Comparison of ENCODE assay signal across 16 cellular contexts in the genomic region with DNA sequence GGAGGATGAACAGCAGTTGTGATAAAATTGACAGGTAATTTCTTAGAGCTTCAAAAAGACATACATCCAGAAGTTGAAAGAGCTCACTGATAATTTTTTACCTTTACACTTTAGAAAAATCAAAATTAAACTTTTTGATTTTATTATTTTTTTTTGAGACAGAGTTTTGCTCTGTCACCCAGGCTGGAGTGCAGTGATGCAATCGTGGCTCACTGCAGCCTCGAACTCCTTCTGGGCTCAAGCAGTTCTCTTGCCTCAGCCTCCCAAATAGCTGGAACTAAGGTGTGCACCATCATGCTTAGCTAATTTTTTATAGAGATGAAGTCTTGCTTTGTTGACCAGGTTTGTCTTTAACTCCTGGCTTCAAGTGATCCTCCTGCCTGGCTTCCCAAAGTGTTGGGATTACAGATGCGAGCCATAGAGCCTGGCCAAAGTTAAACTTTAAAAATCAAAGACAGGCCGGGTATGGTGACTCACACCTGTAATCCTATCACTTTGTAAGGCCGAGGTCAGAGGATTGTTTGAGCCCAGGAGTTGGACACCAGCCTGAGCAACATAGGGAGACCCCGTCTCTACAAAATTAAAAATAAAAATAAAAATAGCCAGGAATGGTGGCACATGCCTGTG. TPM values are rescaled to one million over a fixed set of nuclear protein-coding genes. Genes with fewer than 3 reads are reported as not detected.
"Had no signal": no experiment of that assay in that cellular context is flagged by ENCODE, and none has a peak within 500 bp of the region (broad histone marks: within the 10 kb centered on the region; RNA-seq: fewer than 3 reads in every experiment).

No MANE protein-coding gene starts in this region.

- H3K9me3 ChIP-seq: ascending aorta, heart right ventricle, suprapubic skin had no signal

- H3K4me3 Mint-ChIP-seq: activated CD4-positive, alpha-beta memory T cell treated with anti-CD3 and anti-CD28 coated beads for 36 hours; immature natural killer cell; memory B cell; neural crest cell; stimulated activated naive CD8-positive, alpha-beta T cell treated with anti-CD3 and anti-CD28 coated beads, Interleukin-15, Interleukin-2, amounts not matched to agents 100 ng/mL and 50 ng/mL, for 24 hours had no signal

- H3K9me3 Mint-ChIP-seq: activated CD4-positive, alpha-beta memory T cell treated with anti-CD3 and anti-CD28 coated beads for 36 hours; immature natural killer cell; memory B cell; stimulated activated naive CD8-positive, alpha-beta T cell treated with anti-CD3 and anti-CD28 coated beads, Interleukin-15, Interleukin-2, amounts not matched to agents 100 ng/mL and 50 ng/mL, for 24 hours had no signal

- H3K27ac Mint-ChIP-seq: activated CD4-positive, alpha-beta memory T cell treated with anti-CD3 and anti-CD28 coated beads for 36 hours; immature natural killer cell; memory B cell; stimulated activated naive CD8-positive, alpha-beta T cell treated with anti-CD3 and anti-CD28 coated beads, Interleukin-15, Interleukin-2, amounts not matched to agents 100 ng/mL and 50 ng/mL, for 24 hours had no signal

- H3K36me3 Mint-ChIP-seq: activated CD4-positive, alpha-beta memory T cell treated with anti-CD3 and anti-CD28 coated beads for 36 hours; immature natural killer cell; memory B cell had no signal

- H3K4me1 Mint-ChIP-seq: immature natural killer cell, neural crest cell had no signal

- H3K4me1 ChIP-seq: ascending aorta had no signal

- H3K36me3 ChIP-seq: ascending aorta, heart right ventricle, suprapubic skin, transverse colon had no signal

- H3K27me3 ChIP-seq: ascending aorta, suprapubic skin, transverse colon had no signal

- H3K4me3 ChIP-seq: ascending aorta, heart right ventricle, suprapubic skin, transverse colon had no signal

- DNase-seq: cortex of kidney, immature natural killer cell had no signal

- H3K27ac ChIP-seq: ascending aorta, heart right ventricle, suprapubic skin, transverse colon, VCaP had no signal

RNA-seq across cellular contexts. Expression of gene PLA2G4F, which starts 21.7 kb away (rescaled TPM):
- total RNA-seq: activated CD4-positive, alpha-beta memory T cell treated with anti-CD3 and anti-CD28 coated beads for 36 hours; ascending aorta; liver; mononuclear cell; neural crest cell; omental fat pad; posterior vena cava; skeletal muscle tissue had no signal
- polyA plus RNA-seq: immature natural killer cell, liver had no signal

RNA-seq across cellular contexts. Expression of gene PLA2G4D, which starts 40.4 kb away (rescaled TPM):
- total RNA-seq: activated CD4-positive, alpha-beta memory T cell treated with anti-CD3 and anti-CD28 coated beads for 36 hours; ascending aorta; heart right ventricle; liver; mononuclear cell; neural crest cell; posterior vena cava; skeletal muscle tissue had no signal
- polyA plus RNA-seq: heart right ventricle, immature natural killer cell, liver had no signal
